Comparison of ENCODE assay signal across 8 cellular contexts in genomic region chr13:113209336-113209879, GRCh38. TPM values are rescaled to one million over a fixed set of nuclear protein-coding genes. Genes with fewer than 3 reads are reported as not detected.
DNase-seq lines count a peak whose midpoint lies in the region; ATAC-seq lines count a peak whose summit lies in the region.

TSS of gene CUL4A (plus strand) at chr13:113209613. CDS start at chr13:113209628, 15 bp downstream.

- DNase-seq in COLO668 (lab: John Stamatoyannopoulos, UW; ENCODE audit: unreplicated experiment) (peak; percentile 98), OCI-M1 (lab: John Stamatoyannopoulos, UW) (peak; percentile 71), fibroblast of peridontal ligament (ENCODE audit: extremely low read depth) (peak; percentile 54)
- DNase-seq in activated T-helper 2 cell treated with anti-CD3 and anti-CD28 coated beads, Interferon-gamma antibody, Interleukin-2, Interleukin-4, amounts not matched to agents 10 μg/mL and 5 μg/mL and 100 μg/mL, durations not matched to agents 14 hours and 24 hours and 36 hours (ENCODE audit: low spot score), result peak; percentile 68
- peak; percentile 83 for DNase-seq in natural killer cell treated with Interleukin-12 subunit alpha and Interleukin-12 subunit beta and Interleukin-15 and Interleukin-18, amount 100 ng/mL, for 72 hours (ENCODE audit: low spot score)

- peaks cover 50% of the 10 kb centered on the region for H3K4me1 Mint-ChIP-seq in activated T-helper 2 cell treated with anti-CD3 and anti-CD28 coated beads, Interferon-gamma antibody, Interleukin-2, Interleukin-4, amounts not matched to agents 10 μg/mL and 5 μg/mL and 100 μg/mL, durations not matched to agents 14 hours and 24 hours and 36 hours (ENCODE audit: low read depth)
- H3K4me1 Mint-ChIP-seq in natural killer cell treated with Interleukin-12 subunit alpha and Interleukin-12 subunit beta and Interleukin-15 and Interleukin-18, amount 100 ng/mL, for 72 hours (ENCODE audit: low read depth in 2 of 2), result peaks cover 44 to 51% of the 10 kb centered on the region in 2 donors
- H3K4me1 Mint-ChIP-seq in stimulated activated naive CD8-positive, alpha-beta T cell treated with anti-CD3 and anti-CD28 coated beads, Interleukin-15, Interleukin-2, amounts not matched to agents 100 ng/mL and 50 ng/mL, for 24 hours (ENCODE audit: low read depth), result peaks cover 61% of the 10 kb centered on the region

- peak; percentile 36 for ATAC-seq in GM19372 (IDR thresholded peaks at IDR 0.05; ENCODE audit: low read depth, unreplicated experiment)
- ATAC-seq in HG03520 (IDR thresholded peaks at IDR 0.05; ENCODE audit: unreplicated experiment), result peak; percentile 25
- peak; percentile 82 to 86 for ATAC-seq in natural killer cell treated with Interleukin-12 subunit alpha and Interleukin-12 subunit beta and Interleukin-15 and Interleukin-18, amount 100 ng/mL, for 72 hours

- peak within 1 kb of the TSS; percentile 84 for H3K4me3 Mint-ChIP-seq in activated T-helper 2 cell treated with anti-CD3 and anti-CD28 coated beads, Interferon-gamma antibody, Interleukin-2, Interleukin-4, amounts not matched to agents 10 μg/mL and 5 μg/mL and 100 μg/mL, durations not matched to agents 14 hours and 24 hours and 36 hours (ENCODE audit: low read depth)
- H3K4me3 Mint-ChIP-seq in natural killer cell treated with Interleukin-12 subunit alpha and Interleukin-12 subunit beta and Interleukin-15 and Interleukin-18, amount 100 ng/mL, for 72 hours, result peak within 1 kb of the TSS; percentile 93
- peak within 1 kb of the TSS; percentile 99 for H3K4me3 Mint-ChIP-seq in stimulated activated naive CD8-positive, alpha-beta T cell treated with anti-CD3 and anti-CD28 coated beads, Interleukin-15, Interleukin-2, amounts not matched to agents 100 ng/mL and 50 ng/mL, for 24 hours

- no peaks in the 10 kb centered on the region for H3K9me3 Mint-ChIP-seq in activated T-helper 2 cell treated with anti-CD3 and anti-CD28 coated beads, Interferon-gamma antibody, Interleukin-2, Interleukin-4, amounts not matched to agents 10 μg/mL and 5 μg/mL and 100 μg/mL, durations not matched to agents 14 hours and 24 hours and 36 hours
- no peaks in the 10 kb centered on the region for H3K9me3 Mint-ChIP-seq in natural killer cell treated with Interleukin-12 subunit alpha and Interleukin-12 subunit beta and Interleukin-15 and Interleukin-18, amount 100 ng/mL, for 72 hours
- no peaks in the 10 kb centered on the region for H3K9me3 Mint-ChIP-seq in stimulated activated naive CD8-positive, alpha-beta T cell treated with anti-CD3 and anti-CD28 coated beads, Interleukin-15, Interleukin-2, amounts not matched to agents 100 ng/mL and 50 ng/mL, for 24 hours

- no peaks in the 10 kb centered on the region for H3K27me3 Mint-ChIP-seq in activated T-helper 2 cell treated with anti-CD3 and anti-CD28 coated beads, Interferon-gamma antibody, Interleukin-2, Interleukin-4, amounts not matched to agents 10 μg/mL and 5 μg/mL and 100 μg/mL, durations not matched to agents 14 hours and 24 hours and 36 hours (ENCODE audit: low read depth)
- no peaks in the 10 kb centered on the region for H3K27me3 Mint-ChIP-seq in natural killer cell treated with Interleukin-12 subunit alpha and Interleukin-12 subunit beta and Interleukin-15 and Interleukin-18, amount 100 ng/mL, for 72 hours
- no peaks in the 10 kb centered on the region for H3K27me3 Mint-ChIP-seq in stimulated activated naive CD8-positive, alpha-beta T cell treated with anti-CD3 and anti-CD28 coated beads, Interleukin-15, Interleukin-2, amounts not matched to agents 100 ng/mL and 50 ng/mL, for 24 hours

- H3K36me3 Mint-ChIP-seq in activated T-helper 2 cell treated with anti-CD3 and anti-CD28 coated beads, Interferon-gamma antibody, Interleukin-2, Interleukin-4, amounts not matched to agents 10 μg/mL and 5 μg/mL and 100 μg/mL, durations not matched to agents 14 hours and 24 hours and 36 hours (ENCODE audit: low read depth), result peaks cover 57% of the 10 kb centered on the region
- H3K36me3 Mint-ChIP-seq in natural killer cell treated with Interleukin-12 subunit alpha and Interleukin-12 subunit beta and Interleukin-15 and Interleukin-18, amount 100 ng/mL, for 72 hours, result peaks cover 5% of the 10 kb centered on the region
- peaks cover 50% of the 10 kb centered on the region for H3K36me3 Mint-ChIP-seq in stimulated activated naive CD8-positive, alpha-beta T cell treated with anti-CD3 and anti-CD28 coated beads, Interleukin-15, Interleukin-2, amounts not matched to agents 100 ng/mL and 50 ng/mL, for 24 hours (ENCODE audit: low read depth)

- peak within 1 kb of the TSS; percentile 79 for H3K27ac Mint-ChIP-seq in activated T-helper 2 cell treated with anti-CD3 and anti-CD28 coated beads, Interferon-gamma antibody, Interleukin-2, Interleukin-4, amounts not matched to agents 10 μg/mL and 5 μg/mL and 100 μg/mL, durations not matched to agents 14 hours and 24 hours and 36 hours
- peak within 1 kb of the TSS in 1 of 2 donors; percentile 43 for H3K27ac Mint-ChIP-seq in natural killer cell treated with Interleukin-12 subunit alpha and Interleukin-12 subunit beta and Interleukin-15 and Interleukin-18, amount 100 ng/mL, for 72 hours
- H3K27ac Mint-ChIP-seq in stimulated activated naive CD8-positive, alpha-beta T cell treated with anti-CD3 and anti-CD28 coated beads, Interleukin-15, Interleukin-2, amounts not matched to agents 100 ng/mL and 50 ng/mL, for 24 hours, result peak within 1 kb of the TSS; percentile 89

- intact Hi-C loops in activated T-helper 2 cell treated with anti-CD3 and anti-CD28 coated beads, Interferon-gamma antibody, Interleukin-2, Interleukin-4, amounts not matched to agents 10 μg/mL and 5 μg/mL and 100 μg/mL, durations not matched to agents 14 hours and 24 hours and 36 hours (cut with micrococcal nuclease), result loop anchor here (2.0 to 5.0 kb wide), 3 partner anchors 55 to 923 kb away; partner anchors contain the start of genes LAMP1 and RASA3

RNA-seq across cellular contexts. Expression of gene CUL4A, which starts in this region (rescaled TPM):
- 83.3 and 83.8 TPM in 2 replicates for total RNA-seq in activated T-helper 2 cell treated with anti-CD3 and anti-CD28 coated beads, Interferon-gamma antibody, Interleukin-2, Interleukin-4, amounts not matched to agents 10 μg/mL and 5 μg/mL and 100 μg/mL, durations not matched to agents 14 hours and 24 hours and 36 hours
- total RNA-seq in natural killer cell treated with Interleukin-12 subunit alpha and Interleukin-12 subunit beta and Interleukin-15 and Interleukin-18, amount 100 ng/mL, for 72 hours, result 10 to 100 TPM; 51.4 to 86.2 TPM

Comparison
In these comparisons a context has a peak if more than half of its experiments do, and no peak if none do; other contexts are left out.
1. Peak in every context shown above with its lines: DNase-seq and ATAC-seq.
2. ATAC-seq: peak in every context shown above with its lines; median percentile 84 in natural killer cell treated with Interleukin-12 subunit alpha and Interleukin-12 subunit beta and Interleukin-15 and Interleukin-18, amount 100 ng/mL, for 72 hours; 36 in GM19372; 25 in HG03520.